11 cellular contexts compared by ENCODE assay signal in genomic region chr1:25572107-25572506, GRCh38.
"Had no signal": no experiment of that assay in that cellular context is flagged by ENCODE, and none has a peak within 500 bp of the region (broad histone marks: within the 10 kb centered on the region; RNA-seq: fewer than 3 reads in every experiment).

No MANE protein-coding gene starts in this region.

- H3K27me3 ChIP-seq: pancreas, right lobe of liver had no signal

- DNase-seq: left ventricle myocardium inferior, naive B cell had no signal

- H3K27ac ChIP-seq: left ventricle myocardium inferior, pancreas, thoracic aorta had no signal

- H3K36me3 Mint-ChIP-seq: memory B cell; stimulated activated effector memory CD8-positive, alpha-beta T cell treated with anti-CD3 and anti-CD28 coated beads, Interleukin-12 subunit alpha, Interleukin-12 subunit beta, amount 100 ng/mL, for 72 hours had no signal

- H3K4me3 Mint-ChIP-seq: activated CD4-positive, alpha-beta T cell treated with anti-CD3 and anti-CD28 coated beads, Interleukin-2, amount 10 ng/mL, durations not matched to agents 24 days and 14 days; activated CD8-positive, alpha-beta T cell treated with anti-CD3 and anti-CD28 coated beads for 36 hours; memory B cell; naive B cell; stimulated activated effector memory CD8-positive, alpha-beta T cell treated with anti-CD3 and anti-CD28 coated beads, Interleukin-12 subunit alpha, Interleukin-12 subunit beta, amount 100 ng/mL, for 72 hours had no signal

- H3K4me1 ChIP-seq: pancreas had no signal

- H3K36me3 ChIP-seq: left ventricle myocardium inferior, pancreas, right lobe of liver, thoracic aorta had no signal

- H3K9me3 Mint-ChIP-seq: activated CD4-positive, alpha-beta T cell treated with anti-CD3 and anti-CD28 coated beads, Interleukin-2, amount 10 ng/mL, durations not matched to agents 24 days and 14 days; activated CD8-positive, alpha-beta T cell treated with anti-CD3 and anti-CD28 coated beads for 36 hours; memory B cell; naive B cell; stimulated activated effector memory CD8-positive, alpha-beta T cell treated with anti-CD3 and anti-CD28 coated beads, Interleukin-12 subunit alpha, Interleukin-12 subunit beta, amount 100 ng/mL, for 72 hours had no signal

- H3K27me3 Mint-ChIP-seq: activated CD8-positive, alpha-beta T cell treated with anti-CD3 and anti-CD28 coated beads for 36 hours had no signal

- H3K9me3 ChIP-seq: left ventricle myocardium inferior, mucosa of descending colon, pancreas, right lobe of liver, thoracic aorta had no signal

- H3K4me3 ChIP-seq: left ventricle myocardium inferior, mucosa of descending colon, pancreas, right lobe of liver, thoracic aorta had no signal

- H3K27ac Mint-ChIP-seq: activated CD4-positive, alpha-beta T cell treated with anti-CD3 and anti-CD28 coated beads, Interleukin-2, amount 10 ng/mL, durations not matched to agents 24 days and 14 days; activated CD8-positive, alpha-beta T cell treated with anti-CD3 and anti-CD28 coated beads for 36 hours; memory B cell; stimulated activated effector memory CD8-positive, alpha-beta T cell treated with anti-CD3 and anti-CD28 coated beads, Interleukin-12 subunit alpha, Interleukin-12 subunit beta, amount 100 ng/mL, for 72 hours had no signal

- FAIRE-seq: frontal cortex, pancreas had no signal
